ENCODE assay signal across 1 cellular context in genomic region chr3:162390891-162391290, GRCh38.
TF ChIP-seq lines count a peak whose summit lies in the region.

No MANE protein-coding gene starts in this region.

TF ChIP-seq in IMR-90, 13 proteins besides CTCF, POLR2A, EP300 and RAD21:
- TF ChIP-seq RFX5 (IDR thresholded peaks at IDR 0.05; ENCODE audit: low read depth, low read length) (no peak), BHLHE40 (IDR thresholded peaks at IDR 0.05; ENCODE audit: low read depth, low read length) (peak; percentile 93), RCOR1 (IDR thresholded peaks at IDR 0.05; ENCODE audit: insufficient replicate concordance, low read length) (no peak), FOS (IDR thresholded peaks at IDR 0.05; ENCODE audit: low read depth, low read length) (0 out of 2 replicates have a peak, but pooled peaks have one; percentile 5), MAZ (IDR thresholded peaks at IDR 0.05; ENCODE audit: borderline replicate concordance, low read depth, low read length) (no peak), CEBPB (IDR thresholded peaks at IDR 0.05; ENCODE audit: low read depth, low read length) (0 out of 2 replicates have a peak, but pooled peaks have one; percentile 32), CHD1 (IDR thresholded peaks at IDR 0.05; ENCODE audit: low read depth, low read length) (no peak), MXI1 (IDR thresholded peaks at IDR 0.05; ENCODE audit: borderline replicate concordance, low read depth, low read length) (no peak), MAFK (IDR thresholded peaks at IDR 0.05; ENCODE audit: low read depth, low read length) (no peak), SMC3 (IDR thresholded peaks at IDR 0.05; ENCODE audit: low read depth, low read length) (no peak), NFE2L2 (IDR thresholded peaks at IDR 0.05; ENCODE audit: low read depth, low read length) (no peak)
- TF ChIP-seq, protein P1, sequence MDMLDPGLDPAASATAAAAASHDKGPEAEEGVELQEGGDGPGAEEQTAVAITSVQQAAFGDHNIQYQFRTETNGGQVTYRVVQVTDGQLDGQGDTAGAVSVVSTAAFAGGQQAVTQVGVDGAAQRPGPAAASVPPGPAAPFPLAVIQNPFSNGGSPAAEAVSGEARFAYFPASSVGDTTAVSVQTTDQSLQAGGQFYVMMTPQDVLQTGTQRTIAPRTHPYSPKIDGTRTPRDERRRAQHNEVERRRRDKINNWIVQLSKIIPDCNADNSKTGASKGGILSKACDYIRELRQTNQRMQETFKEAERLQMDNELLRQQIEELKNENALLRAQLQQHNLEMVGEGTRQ (IDR thresholded peaks at IDR 0.05; ENCODE audit: low read depth, low read length): peak; percentile 37; the same call in 1 of the 2 replicates
- TF ChIP-seq, protein P2, sequence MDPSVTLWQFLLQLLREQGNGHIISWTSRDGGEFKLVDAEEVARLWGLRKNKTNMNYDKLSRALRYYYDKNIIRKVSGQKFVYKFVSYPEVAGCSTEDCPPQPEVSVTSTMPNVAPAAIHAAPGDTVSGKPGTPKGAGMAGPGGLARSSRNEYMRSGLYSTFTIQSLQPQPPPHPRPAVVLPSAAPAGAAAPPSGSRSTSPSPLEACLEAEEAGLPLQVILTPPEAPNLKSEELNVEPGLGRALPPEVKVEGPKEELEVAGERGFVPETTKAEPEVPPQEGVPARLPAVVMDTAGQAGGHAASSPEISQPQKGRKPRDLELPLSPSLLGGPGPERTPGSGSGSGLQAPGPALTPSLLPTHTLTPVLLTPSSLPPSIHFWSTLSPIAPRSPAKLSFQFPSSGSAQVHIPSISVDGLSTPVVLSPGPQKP (IDR thresholded peaks at IDR 0.05; ENCODE audit: borderline replicate concordance, low read depth, low read length): no peak
